ENCODE assay signal across 18 cellular contexts in the genomic region with DNA sequence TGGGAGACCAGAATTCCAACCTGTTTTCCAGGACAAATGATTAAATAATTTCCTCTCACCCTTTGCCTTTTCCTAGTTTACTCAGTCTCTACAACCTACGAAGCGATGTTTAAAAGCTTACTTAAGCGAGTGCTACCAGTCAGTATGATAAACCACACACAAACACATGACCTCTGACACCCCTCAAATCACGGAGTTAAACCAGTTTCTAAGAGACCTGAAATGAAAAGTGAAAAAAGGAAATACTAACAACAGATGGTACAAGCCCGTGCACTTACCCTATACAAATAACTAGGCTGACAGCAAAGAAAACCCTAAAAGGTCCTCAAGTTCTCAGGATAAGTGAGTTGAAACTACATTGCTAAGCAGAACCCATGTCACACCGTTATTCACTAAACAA. TPM values are rescaled to one million over a fixed set of nuclear protein-coding genes. Genes with fewer than 3 reads are reported as not detected.
DNase-seq lines count a peak whose midpoint lies in the region; ATAC-seq and TF ChIP-seq lines count a peak whose summit lies in the region.
"Had no signal": no experiment of that assay in that cellular context is flagged by ENCODE, and none has a peak within 500 bp of the region (broad histone marks: within the 10 kb centered on the region; RNA-seq: fewer than 3 reads in every experiment).

No MANE protein-coding gene starts in this region.

- WGBS in endodermal cell (ENCODE audit: insufficient coverage in 1 of 2, insufficient read length in 1 of 2), 2 experiments = 96 to 97% methylated on average over 4 to 6 of the region's 6 CpGs

- H3K4me1 Mint-ChIP-seq in endodermal cell = peaks cover 58% of the 10 kb centered on the region
- H3K4me1 Mint-ChIP-seq: activated naive CD4-positive, alpha-beta T cell treated with anti-CD3 and anti-CD28 coated beads, Interleukin-2, amount 50 U/mL, for 24 hours had no signal

- ATAC-seq in GM18861 (IDR thresholded peaks at IDR 0.05; ENCODE audit: unreplicated experiment) = peak; percentile 73
- ATAC-seq in GM21447 (IDR thresholded peaks at IDR 0.05; ENCODE audit: unreplicated experiment) = peak; percentile 58
- ATAC-seq in HG03066 (IDR thresholded peaks at IDR 0.05; ENCODE audit: low read depth, unreplicated experiment) = peak; percentile 47
- ATAC-seq: HepG2, left lung had no signal

- H3K9me3 ChIP-seq in endodermal cell (ENCODE audit: control insufficient read depth, low read length) = no peaks in the 10 kb centered on the region
- H3K9me3 ChIP-seq: left lung had no signal

- H3K27ac Mint-ChIP-seq in endodermal cell = no peak overlapping the region
- H3K27ac Mint-ChIP-seq: activated naive CD4-positive, alpha-beta T cell treated with anti-CD3 and anti-CD28 coated beads, Interleukin-2, amount 50 U/mL, for 24 hours; brain; H9; stimulated activated naive CD8-positive, alpha-beta T cell treated with anti-CD3 and anti-CD28 coated beads, Interleukin-15, Interleukin-2, amounts not matched to agents 100 ng/mL and 50 ng/mL, for 24 hours; T-helper 1 cell treated with Interleukin-12 subunit alpha and Interleukin-12 subunit beta and Interleukin-4 antibody, amounts not matched to agents 30 μg/mL and 1 μg/mL, for 36 hours had no signal

- H3K36me3 ChIP-seq in endodermal cell (ENCODE audit: control insufficient read depth, insufficient read depth, low read length) = peaks cover 37% of the 10 kb centered on the region
- H3K36me3 ChIP-seq: left lung had no signal

- H3K9me3 Mint-ChIP-seq in endodermal cell = no peaks in the 10 kb centered on the region
- H3K9me3 Mint-ChIP-seq: activated naive CD4-positive, alpha-beta T cell treated with anti-CD3 and anti-CD28 coated beads, Interleukin-2, amount 50 U/mL, for 24 hours; H9; stimulated activated naive CD8-positive, alpha-beta T cell treated with anti-CD3 and anti-CD28 coated beads, Interleukin-15, Interleukin-2, amounts not matched to agents 100 ng/mL and 50 ng/mL, for 24 hours; T-helper 1 cell treated with Interleukin-12 subunit alpha and Interleukin-12 subunit beta and Interleukin-4 antibody, amounts not matched to agents 30 μg/mL and 1 μg/mL, for 36 hours had no signal

- no peak for DNase-seq in endodermal cell
- no peak for DNase-seq in HPDE6-E6E7 (ENCODE audit: extremely low spot score)
- no peak for DNase-seq in epidermal melanocyte (ENCODE audit: insufficient read length, low spot score)
- no peak for DNase-seq in middle frontal gyrus (ENCODE audit: extremely low spot score, low spot score)
- no peak for DNase-seq in H4 (ENCODE audit: low spot score)
- DNase-seq: activated CD4-positive, alpha-beta T cell treated with anti-CD3 and anti-CD28 coated beads for 1 hour; activated CD8-positive, alpha-beta memory T cell treated with anti-CD3 and anti-CD28 coated beads, Interleukin-2, amount 50 U/mL, for 4 hours; H9; left lung; NCI-H82 had no signal

- H3K4me3 ChIP-seq in endodermal cell (ENCODE audit: low read length) = peak overlapping the region; percentile 46
- H3K4me3 ChIP-seq: left lung had no signal

- H3K36me3 Mint-ChIP-seq in endodermal cell (ENCODE audit: low read depth) = peaks cover 3% of the 10 kb centered on the region
- H3K36me3 Mint-ChIP-seq: activated naive CD4-positive, alpha-beta T cell treated with anti-CD3 and anti-CD28 coated beads, Interleukin-2, amount 50 U/mL, for 24 hours had no signal

- TF ChIP-seq CTCF in endodermal cell (conservative IDR thresholded peaks at IDR 0.05) = no peak

- no peak overlapping the region for H3K4me3 Mint-ChIP-seq in endodermal cell
- H3K4me3 Mint-ChIP-seq: activated naive CD4-positive, alpha-beta T cell treated with anti-CD3 and anti-CD28 coated beads, Interleukin-2, amount 50 U/mL, for 24 hours; brain; H9; stimulated activated naive CD8-positive, alpha-beta T cell treated with anti-CD3 and anti-CD28 coated beads, Interleukin-15, Interleukin-2, amounts not matched to agents 100 ng/mL and 50 ng/mL, for 24 hours; T-helper 1 cell treated with Interleukin-12 subunit alpha and Interleukin-12 subunit beta and Interleukin-4 antibody, amounts not matched to agents 30 μg/mL and 1 μg/mL, for 36 hours had no signal

- no peaks in the 10 kb centered on the region for H3K27me3 Mint-ChIP-seq in endodermal cell (ENCODE audit: insufficient read depth)

- H3K27me3 ChIP-seq in endodermal cell (ENCODE audit: control insufficient read depth, insufficient read depth, low read length, poor library complexity, severe bottlenecking) = no peaks in the 10 kb centered on the region
- H3K27me3 ChIP-seq: left lung had no signal

- no peak overlapping the region for H3K27ac ChIP-seq in endodermal cell (ENCODE audit: low read depth, low read length)
- H3K27ac ChIP-seq: left lung had no signal

- no peak overlapping the region for H3K9ac ChIP-seq in endodermal cell (ENCODE audit: extremely low read depth, low read length, poor library complexity, severe bottlenecking)

- peaks cover 13% of the 10 kb centered on the region for H3K4me1 ChIP-seq in endodermal cell (ENCODE audit: control insufficient read depth, insufficient read depth, low read length)
- H3K4me1 ChIP-seq: left lung had no signal

RNA-seq across cellular contexts. Expression of gene TNFRSF21, which starts 7.7 kb away (rescaled TPM):
- 10 to 100 TPM; 63.3 to 93.2 TPM for total RNA-seq in endodermal cell
- 35.5 TPM for polyA plus RNA-seq in endodermal cell (2013, experiment 1 of 2)
- 44.5 TPM for polyA plus RNA-seq in endodermal cell (2013, experiment 2 of 2)
- 6.1 and 7.7 TPM in 2 replicates for total RNA-seq in H4 (2014; rRNA removed; shearing (Covaris generic))
